31 cellular contexts compared by ENCODE assay signal in genomic region chr3:35644461-35644860, GRCh38. TPM values are rescaled to one million over a fixed set of nuclear protein-coding genes. Genes with fewer than 3 reads are reported as not detected.
"Had no signal": no experiment of that assay in that cellular context is flagged by ENCODE, and none has a peak within 500 bp of the region (broad histone marks: within the 10 kb centered on the region; RNA-seq: fewer than 3 reads in every experiment).

No MANE protein-coding gene starts in this region.

- H3K4me1 Mint-ChIP-seq: stimulated activated effector memory CD8-positive, alpha-beta T cell treated with anti-CD3 and anti-CD28 coated beads, Interleukin-12 subunit alpha, Interleukin-12 subunit beta, amount 100 ng/mL, for 72 hours had no signal

- DNase-seq: activated B cell treated with CpG ODN at 0.5 μM for 24 hours; activated CD8-positive, alpha-beta memory T cell treated with anti-CD3 and anti-CD28 coated beads, Interleukin-2, amount 10 ng/mL, durations not matched to agents 7 days and 5 days; activated CD8-positive, alpha-beta T cell treated with anti-CD3 and anti-CD28 coated beads, Interleukin-2, amount 10 ng/mL, durations not matched to agents 7 days and 5 days; activated T-cell treated with anti-CD3 and anti-CD28 coated beads, Interleukin-2, amount 50 U/mL, for 48 hours; cortex of kidney; foreskin fibroblast; heart right ventricle; left ventricle myocardium inferior; mesendoderm; ovary; retina; small intestine; stimulated activated CD4-positive, alpha-beta T cell treated with anti-CD3 and anti-CD28 coated beads, Interleukin-4, amount 100 ng/mL, for 24 hours; T-helper 1 cell; thyroid gland; upper lobe of left lung had no signal

- ATAC-seq: activated CD8-positive, alpha-beta memory T cell treated with anti-CD3 and anti-CD28 coated beads, Interleukin-2, amount 10 ng/mL, durations not matched to agents 7 days and 5 days; activated CD8-positive, alpha-beta T cell treated with anti-CD3 and anti-CD28 coated beads, Interleukin-2, amount 10 ng/mL, durations not matched to agents 7 days and 5 days; activated naive CD4-positive, alpha-beta T cell treated with anti-CD3 and anti-CD28 coated beads, Interleukin-2, amount 50 U/mL, for 72 hours; esophagus mucosa; heart right ventricle; natural killer cell treated with Interleukin-12 subunit alpha and Interleukin-12 subunit beta and Interleukin-15 and Interleukin-18, amount 100 ng/mL, for 72 hours; sciatic nerve; stimulated activated effector memory CD8-positive, alpha-beta T cell treated with anti-CD3 and anti-CD28 coated beads, Interleukin-12 subunit alpha, Interleukin-12 subunit beta, amount 100 ng/mL, for 72 hours had no signal

- H3K9me3 ChIP-seq: heart right ventricle, left ventricle myocardium inferior, ovary, thyroid gland, upper lobe of left lung had no signal

- H3K27ac ChIP-seq: heart right ventricle, left ventricle myocardium inferior, ovary, thyroid gland, upper lobe of left lung had no signal

- H3K27me3 ChIP-seq: ovary had no signal

- H3K4me3 ChIP-seq: heart right ventricle, left ventricle myocardium inferior, lung, ovary, thyroid gland, upper lobe of left lung had no signal

- H3K36me3 ChIP-seq: heart right ventricle, left ventricle myocardium inferior, ovary, thyroid gland, upper lobe of left lung had no signal

- H3K9me3 Mint-ChIP-seq: activated B cell treated with CpG ODN at 0.5 μM for 24 hours; activated T-helper 2 cell treated with anti-CD3 and anti-CD28 coated beads, Interferon-gamma antibody, Interleukin-2, Interleukin-4, amounts not matched to agents 10 μg/mL and 5 μg/mL and 100 μg/mL, durations not matched to agents 14 hours and 24 hours and 36 hours; stimulated activated naive CD8-positive, alpha-beta T cell treated with anti-CD3 and anti-CD28 coated beads, Interleukin-15, Interleukin-2, amounts not matched to agents 100 ng/mL and 50 ng/mL, for 24 hours; T-helper 2 cell treated with Interferon-gamma antibody and Interleukin-4, amounts not matched to agents 5 μg/mL and 100 μg/mL, for 36 hours had no signal

- H3K36me3 Mint-ChIP-seq: activated CD8-positive, alpha-beta memory T cell treated with anti-CD3 and anti-CD28 coated beads, Interleukin-2, amount 10 ng/mL, durations not matched to agents 7 days and 5 days; natural killer cell treated with Interleukin-12 subunit alpha and Interleukin-12 subunit beta and Interleukin-15 and Interleukin-18, amount 100 ng/mL, for 72 hours; stimulated activated effector memory CD8-positive, alpha-beta T cell treated with anti-CD3 and anti-CD28 coated beads, Interleukin-12 subunit alpha, Interleukin-12 subunit beta, amount 100 ng/mL, for 72 hours had no signal

- FAIRE-seq: bronchial epithelial cell, endothelial cell of umbilical vein, islet of Langerhans, small intestine had no signal

- H3K27ac Mint-ChIP-seq: activated B cell treated with CpG ODN at 0.5 μM for 24 hours; activated CD8-positive, alpha-beta memory T cell treated with anti-CD3 and anti-CD28 coated beads, Interleukin-2, amount 10 ng/mL, durations not matched to agents 7 days and 5 days; activated CD8-positive, alpha-beta T cell treated with anti-CD3 and anti-CD28 coated beads, Interleukin-2, amount 10 ng/mL, durations not matched to agents 7 days and 5 days; activated naive CD4-positive, alpha-beta T cell treated with anti-CD3 and anti-CD28 coated beads, Interleukin-2, amount 50 U/mL, for 72 hours; activated T-helper 2 cell treated with anti-CD3 and anti-CD28 coated beads, Interferon-gamma antibody, Interleukin-2, Interleukin-4, amounts not matched to agents 10 μg/mL and 5 μg/mL and 100 μg/mL, durations not matched to agents 14 hours and 24 hours and 36 hours; natural killer cell treated with Interleukin-12 subunit alpha and Interleukin-12 subunit beta and Interleukin-15 and Interleukin-18, amount 100 ng/mL, for 72 hours; progenitor cell of endocrine pancreas; stimulated activated effector memory CD8-positive, alpha-beta T cell treated with anti-CD3 and anti-CD28 coated beads, Interleukin-12 subunit alpha, Interleukin-12 subunit beta, amount 100 ng/mL, for 72 hours; stimulated activated naive CD8-positive, alpha-beta T cell treated with anti-CD3 and anti-CD28 coated beads, Interleukin-15, Interleukin-2, amounts not matched to agents 100 ng/mL and 50 ng/mL, for 24 hours; T-helper 2 cell treated with Interferon-gamma antibody and Interleukin-4, amounts not matched to agents 5 μg/mL and 100 μg/mL, for 36 hours had no signal

- H3K4me3 Mint-ChIP-seq: activated B cell treated with CpG ODN at 0.5 μM for 24 hours; activated CD8-positive, alpha-beta memory T cell treated with anti-CD3 and anti-CD28 coated beads, Interleukin-2, amount 10 ng/mL, durations not matched to agents 7 days and 5 days; activated CD8-positive, alpha-beta T cell treated with anti-CD3 and anti-CD28 coated beads, Interleukin-2, amount 10 ng/mL, durations not matched to agents 7 days and 5 days; natural killer cell treated with Interleukin-12 subunit alpha and Interleukin-12 subunit beta and Interleukin-15 and Interleukin-18, amount 100 ng/mL, for 72 hours; stimulated activated effector memory CD8-positive, alpha-beta T cell treated with anti-CD3 and anti-CD28 coated beads, Interleukin-12 subunit alpha, Interleukin-12 subunit beta, amount 100 ng/mL, for 72 hours; stimulated activated naive CD8-positive, alpha-beta T cell treated with anti-CD3 and anti-CD28 coated beads, Interleukin-15, Interleukin-2, amounts not matched to agents 100 ng/mL and 50 ng/mL, for 24 hours; T-helper 2 cell treated with Interferon-gamma antibody and Interleukin-4, amounts not matched to agents 5 μg/mL and 100 μg/mL, for 36 hours had no signal

RNA-seq across cellular contexts. Expression of gene ARPP21, which starts 5.1 kb away (rescaled TPM):
- total RNA-seq: activated B cell treated with CpG ODN at 0.5 μM for 24 hours; activated CD8-positive, alpha-beta memory T cell treated with anti-CD3 and anti-CD28 coated beads, Interleukin-2, amount 10 ng/mL, durations not matched to agents 7 days and 5 days; activated CD8-positive, alpha-beta T cell treated with anti-CD3 and anti-CD28 coated beads, Interleukin-2, amount 10 ng/mL, durations not matched to agents 7 days and 5 days; activated naive CD4-positive, alpha-beta T cell treated with anti-CD3 and anti-CD28 coated beads, Interleukin-2, amount 50 U/mL, for 72 hours; bronchial epithelial cell; endothelial cell of umbilical vein; esophagus mucosa; heart right ventricle; left ventricle myocardium inferior; mononuclear cell; natural killer cell treated with Interleukin-12 subunit alpha and Interleukin-12 subunit beta and Interleukin-15 and Interleukin-18, amount 100 ng/mL, for 72 hours; ovary; progenitor cell of endocrine pancreas; subcutaneous adipose tissue; thyroid gland; upper lobe of left lung had no signal
- polyA plus RNA-seq: endothelial cell of umbilical vein, lung, ovary had no signal
